In genomic region chr11:64204464-64204989, GRCh38 we compare ENCODE assay signal across 8 cellular contexts. TPM values are rescaled to one million over a fixed set of nuclear protein-coding genes. Genes with fewer than 3 reads are reported as not detected.
DNase-seq lines count a peak whose midpoint lies in the region; ATAC-seq and TF ChIP-seq lines count a peak whose summit lies in the region.

No MANE protein-coding gene starts in this region.

- H3K36me3 ChIP-seq in gastroesophageal sphincter (peaks cover 0 to 74% of the 10 kb centered on the region in 2 donors), ovary (no peaks in the 10 kb centered on the region), upper lobe of right lung (peaks cover 48% of the 10 kb centered on the region)

- TF ChIP-seq EP300 in gastroesophageal sphincter (IDR thresholded peaks at IDR 0.05) = no peak
- no peak for TF ChIP-seq EP300 in ovary (IDR thresholded peaks at IDR 0.05)

- TF ChIP-seq CTCF in gastroesophageal sphincter (IDR thresholded peaks at IDR 0.05) (peak in 3 of 4 experiments; percentile 71 to 82 (median 72)), ovary (IDR thresholded peaks at IDR 0.05) (peak; percentile 58 to 77 (median 65)), upper lobe of right lung (IDR thresholded peaks at IDR 0.05) (peak; percentile 76)

- peak overlapping the region in 1 of 4 donors; percentile 46 for H3K27ac ChIP-seq in gastroesophageal sphincter
- H3K27ac ChIP-seq in ovary = peak overlapping the region in 1 of 2 donors; percentile 41
- no peak overlapping the region for H3K27ac ChIP-seq in upper lobe of right lung

- intact Hi-C loops in ovary (cut with DNase I) (loop anchor here in 3 of 4 donors (5.0 to 10.0 kb wide), 3 partner anchors 48 to 98 kb away; partner anchors contain the start of genes CATSPERZ (in 1 of the 3) and PLCB3 (in 1 of the 3)), upper lobe of right lung (cut with DNase I) (loop anchor here (5.0 kb wide), 1 partner anchor 98 kb away; the partner anchor contains the start of gene CATSPERZ)

- H3K9me3 ChIP-seq in gastroesophageal sphincter = no peaks in the 10 kb centered on the region
- no peaks in the 10 kb centered on the region for H3K9me3 ChIP-seq in ovary
- no peaks in the 10 kb centered on the region for H3K9me3 ChIP-seq in upper lobe of right lung

- TF ChIP-seq POLR2A in gastroesophageal sphincter (IDR thresholded peaks at IDR 0.05) = no peak
- TF ChIP-seq POLR2A in ovary (IDR thresholded peaks at IDR 0.05) = no peak

- DNase-seq in Daoy (ENCODE audit: low read depth) (peak; percentile 95), NCI-H1092 (lab: John Stamatoyannopoulos, UW) (peak; percentile 81), SK-MEL-5 (ENCODE audit: low read depth, low spot score) (peak; percentile 84), ovary (peak; percentile 91 to 94 (median 93)), upper lobe of right lung (peak; percentile 90)
- DNase-seq in activated naive CD4-positive, alpha-beta T cell treated with Interleukin-2 at 50 U/mL for 16 hours = peak; percentile 82

- H3K4me3 ChIP-seq in gastroesophageal sphincter = no peak overlapping the region
- H3K4me3 ChIP-seq in ovary = no peak overlapping the region
- no peak overlapping the region for H3K4me3 ChIP-seq in upper lobe of right lung

- in situ Hi-C loops in SK-MEL-5 (cut with HindIII; ENCODE audit: low pct_unique_long_range_greater_than_20kb, low sequenced_read_pairs) = no loop called here

- H3K27me3 ChIP-seq in gastroesophageal sphincter (no peaks in the 10 kb centered on the region), ovary (no peaks in the 10 kb centered on the region), upper lobe of right lung (no peaks in the 10 kb centered on the region)

- 15 to 17% methylated on average over 2 to 5 of the region's 7 CpGs for WGBS in gastroesophageal sphincter (ENCODE audit: low coverage in 1 of 2), 2 donors
- 7 to 10% (median 9%) methylated on average over 7 of the region's 7 CpGs for WGBS in ovary, 3 donors

- ATAC-seq in gastroesophageal sphincter = peak; percentile 76
- peak; percentile 76 for ATAC-seq in upper lobe of right lung
- ATAC-seq in HG03095 (IDR thresholded peaks at IDR 0.05; ENCODE audit: unreplicated experiment) = no peak

- peaks cover 0 to 48% (median 3%) of the 10 kb centered on the region in 3 donors for H3K4me1 ChIP-seq in gastroesophageal sphincter
- peaks cover 10% of the 10 kb centered on the region for H3K4me1 ChIP-seq in ovary (ENCODE audit: insufficient read depth)
- H3K4me1 ChIP-seq in upper lobe of right lung = peaks cover 47% of the 10 kb centered on the region

RNA-seq across cellular contexts. Expression of gene FERMT3, which starts 2.0 kb away (rescaled TPM):
- 3.0 and 5.7 TPM in 2 replicates for total RNA-seq in Daoy (2014; rRNA removed; shearing (Covaris generic))
- total RNA-seq in SK-MEL-5 (2014; rRNA removed; shearing (Covaris generic)) = 0.13 and 0.29 TPM in 2 replicates
- 0.24 TPM in 1 of 2 replicates, not detected in the other for polyA plus RNA-seq in SK-MEL-5 (2015; cell fraction: cytosol; rRNA removed)
- polyA plus RNA-seq in SK-MEL-5 (2015; cell fraction: nucleus; rRNA removed) = 1.7 and 4.2 TPM in 2 replicates
- total RNA-seq in gastroesophageal sphincter = 10 to 100 TPM; 14.5 to 28.5 (median 17.0) TPM
- total RNA-seq in ovary = 10 to 100 TPM in 2 of 7 donors, 1 to 10 TPM in 5; 3.7 to 19.7 (median 7.5) TPM
- 1 to 10 TPM; 2.2 to 6.4 TPM for polyA plus RNA-seq in ovary
- total RNA-seq in upper lobe of right lung = 73.1 TPM

RNA-seq across cellular contexts. Expression of gene STIP1, which starts 18.6 kb away (rescaled TPM):
- 283 and 358 TPM in 2 replicates for total RNA-seq in Daoy (2014; rRNA removed; shearing (Covaris generic))
- total RNA-seq in SK-MEL-5 (2014; rRNA removed; shearing (Covaris generic)) = 218 and 248 TPM in 2 replicates
- polyA plus RNA-seq in SK-MEL-5 (2015; cell fraction: cytosol; rRNA removed) = 180 and 201 TPM in 2 replicates
- 74.8 and 119 TPM in 2 replicates for polyA plus RNA-seq in SK-MEL-5 (2015; cell fraction: nucleus; rRNA removed)
- total RNA-seq in gastroesophageal sphincter (100 to 1,000 TPM in 1 of 4 donors, 10 to 100 TPM in 3; 88.6 to 134 (median 94.0) TPM), ovary (100 to 1,000 TPM in 4 of 7 donors, 10 to 100 TPM in 3; 56.8 to 178 (median 111) TPM), upper lobe of right lung (110 TPM)
- 100 to 1,000 TPM in 1 of 2 donors, 10 to 100 TPM in 1; 48.4 to 238 TPM for polyA plus RNA-seq in ovary

RNA-seq across cellular contexts. Expression of gene TRPT1, which starts 21.5 kb away (rescaled TPM):
- 19.8 and 19.9 TPM in 2 replicates for total RNA-seq in Daoy (2014; rRNA removed; shearing (Covaris generic))
- total RNA-seq in SK-MEL-5 (2014; rRNA removed; shearing (Covaris generic)) = 30.7 and 35.6 TPM in 2 replicates
- 21.2 and 33.2 TPM in 2 replicates for polyA plus RNA-seq in SK-MEL-5 (2015; cell fraction: cytosol; rRNA removed)
- 107 and 121 TPM in 2 replicates for polyA plus RNA-seq in SK-MEL-5 (2015; cell fraction: nucleus; rRNA removed)
- total RNA-seq in gastroesophageal sphincter = 10 to 100 TPM; 41.4 to 59.9 (median 50.3) TPM
- total RNA-seq in ovary = 10 to 100 TPM; 23.4 to 41.4 (median 32.6) TPM
- polyA plus RNA-seq in ovary = 10 to 100 TPM; 16.6 to 37.4 TPM
- 22.4 TPM for total RNA-seq in upper lobe of right lung

RNA-seq across cellular contexts. Expression of gene NUDT22, which starts 21.5 kb away (rescaled TPM):
- total RNA-seq in Daoy (2014; rRNA removed; shearing (Covaris generic)) = 43.1 and 51.3 TPM in 2 replicates
- 50.4 and 52.1 TPM in 2 replicates for total RNA-seq in SK-MEL-5 (2014; rRNA removed; shearing (Covaris generic))
- 63.8 and 65.3 TPM in 2 replicates for polyA plus RNA-seq in SK-MEL-5 (2015; cell fraction: cytosol; rRNA removed)
- 114 and 139 TPM in 2 replicates for polyA plus RNA-seq in SK-MEL-5 (2015; cell fraction: nucleus; rRNA removed)
- total RNA-seq in gastroesophageal sphincter = 10 to 100 TPM; 36.8 to 53.7 (median 45.8) TPM
- total RNA-seq in ovary = 10 to 100 TPM; 31.8 to 52.7 (median 42.2) TPM
- polyA plus RNA-seq in ovary = 10 to 100 TPM in 1 of 2 donors, 1 to 10 TPM in 1; 4.8 to 32.3 TPM
- 47.8 TPM for total RNA-seq in upper lobe of right lung

RNA-seq across cellular contexts. Expression of gene DNAJC4, which starts 25.8 kb away (rescaled TPM):
- total RNA-seq in Daoy (2014; rRNA removed; shearing (Covaris generic)) = 1.7 and 2.7 TPM in 2 replicates
- 4.3 and 6.5 TPM in 2 replicates for total RNA-seq in SK-MEL-5 (2014; rRNA removed; shearing (Covaris generic))
- 32.9 and 33.6 TPM in 2 replicates for polyA plus RNA-seq in SK-MEL-5 (2015; cell fraction: cytosol; rRNA removed)
- 64.6 and 87.3 TPM in 2 replicates for polyA plus RNA-seq in SK-MEL-5 (2015; cell fraction: nucleus; rRNA removed)
- total RNA-seq in gastroesophageal sphincter = 10 to 100 TPM in 3 of 4 donors, 1 to 10 TPM in 1; 7.1 to 33.5 (median 28.9) TPM
- 10 to 100 TPM; 25.0 to 62.2 (median 43.1) TPM for total RNA-seq in ovary
- polyA plus RNA-seq in ovary = 10 to 100 TPM; 28.8 to 69.1 TPM
- total RNA-seq in upper lobe of right lung = 36.4 TPM
